ENCODE assay signal across 9 cellular contexts in genomic region chr1:27960762-27961645, GRCh38. TPM values are rescaled to one million over a fixed set of nuclear protein-coding genes. Genes with fewer than 3 reads are reported as not detected.
A peak's percentile ranks its signal among the peaks of the same experiment; 100 is the strongest.
DNase-seq lines count a peak whose midpoint lies in the region; ATAC-seq and TF ChIP-seq lines count a peak whose summit lies in the region.
"Had no signal": no experiment of that assay in that cellular context is flagged by ENCODE, and none has a peak within 500 bp of the region (broad histone marks: within the 10 kb centered on the region; RNA-seq: fewer than 3 reads in every experiment).

No MANE protein-coding gene starts in this region.

- TF ChIP-seq POLR2A in stomach (IDR thresholded peaks at IDR 0.05) = no peak

- no peak for TF ChIP-seq CTCF in stomach (IDR thresholded peaks at IDR 0.05)

- no peaks in the 10 kb centered on the region for H3K9me3 ChIP-seq in stomach

- peaks cover 21% of the 10 kb centered on the region for H3K4me1 Mint-ChIP-seq in activated naive CD8-positive, alpha-beta T cell treated with anti-CD3 and anti-CD28 coated beads, Interleukin-2, amount 50 U/mL, for 24 hours
- peaks cover 24 to 28% of the 10 kb centered on the region in 2 donors for H3K4me1 Mint-ChIP-seq in immature natural killer cell

- no peaks in the 10 kb centered on the region for H3K36me3 Mint-ChIP-seq in activated naive CD8-positive, alpha-beta T cell treated with anti-CD3 and anti-CD28 coated beads, Interleukin-2, amount 50 U/mL, for 24 hours (ENCODE audit: low read depth)
- H3K36me3 Mint-ChIP-seq in immature natural killer cell = peaks cover 0 to 8% (median 3%) of the 10 kb centered on the region in 3 donors

- DNase-seq in DMS53 (lab: John Stamatoyannopoulos, UW) (peak; percentile 39), DMS53 treated with DMSO at 0.1 percent for 48 hours (lab: John Stamatoyannopoulos, UW; ENCODE audit: unreplicated experiment) (no peak), immature natural killer cell (no peak), stomach (no peak), A172 (ENCODE audit: low spot score) (no peak), NCI-H2107 treated with DMSO at 0.1 percent for 48 hours (lab: John Stamatoyannopoulos, UW; ENCODE audit: unreplicated experiment) (no peak), glomerular visceral epithelial cell (ENCODE audit: extremely low spot score) (no peak)
- DNase-seq in activated naive CD8-positive, alpha-beta T cell treated with anti-CD3 and anti-CD28 coated beads, Interleukin-2, amount 50 U/mL, for 24 hours = no peak
- DNase-seq: left cardiac atrium had no signal

- no peaks in the 10 kb centered on the region for H3K27me3 ChIP-seq in stomach

- H3K36me3 ChIP-seq in stomach = peaks cover 16 to 36% (median 32%) of the 10 kb centered on the region in 4 donors

- intact Hi-C loops in stomach (cut with DNase I; ENCODE audit: low total_unique reads) = no loop called here

- ATAC-seq in activated naive CD8-positive, alpha-beta T cell treated with anti-CD3 and anti-CD28 coated beads, Interleukin-2, amount 50 U/mL, for 24 hours = no peak

- no peaks in the 10 kb centered on the region for H3K9me3 Mint-ChIP-seq in activated naive CD8-positive, alpha-beta T cell treated with anti-CD3 and anti-CD28 coated beads, Interleukin-2, amount 50 U/mL, for 24 hours
- H3K9me3 Mint-ChIP-seq in immature natural killer cell = no peaks in the 10 kb centered on the region

- peak overlapping the region; percentile 92 to 99 (median 94) for H3K27ac ChIP-seq in stomach

- peak overlapping the region; percentile 58 for H3K4me3 Mint-ChIP-seq in activated naive CD8-positive, alpha-beta T cell treated with anti-CD3 and anti-CD28 coated beads, Interleukin-2, amount 50 U/mL, for 24 hours
- H3K4me3 Mint-ChIP-seq in immature natural killer cell = peak overlapping the region; percentile 84 to 91 (median 88)

- H3K4me1 ChIP-seq in stomach = peaks cover 24 to 37% (median 28%) of the 10 kb centered on the region in 4 donors

- peak overlapping the region; percentile 56 to 84 (median 80) for H3K4me3 ChIP-seq in stomach

- TF ChIP-seq EP300 in stomach (IDR thresholded peaks at IDR 0.05) = no peak

- 41 to 61% (median 50%) methylated on average over 9 to 13 of the region's 13 CpGs for WGBS in stomach, 5 donors

- H3K27me3 Mint-ChIP-seq in activated naive CD8-positive, alpha-beta T cell treated with anti-CD3 and anti-CD28 coated beads, Interleukin-2, amount 50 U/mL, for 24 hours = no peaks in the 10 kb centered on the region
- peaks cover 2 to 5% (median 3%) of the 10 kb centered on the region in 3 donors for H3K27me3 Mint-ChIP-seq in immature natural killer cell (ENCODE audit: low read depth in 3 of 3)

- no peak overlapping the region for H3K27ac Mint-ChIP-seq in activated naive CD8-positive, alpha-beta T cell treated with anti-CD3 and anti-CD28 coated beads, Interleukin-2, amount 50 U/mL, for 24 hours
- H3K27ac Mint-ChIP-seq in immature natural killer cell = peak overlapping the region; percentile 65 to 87 (median 80)

RNA-seq across cellular contexts. Expression of gene XKR8, which starts 1.2 kb away (rescaled TPM):
- polyA plus RNA-seq in immature natural killer cell (10 to 100 TPM; 27.7 to 39.2 (median 37.0) TPM), stomach (1 to 10 TPM; 5.2 to 5.7 (median 5.3) TPM)
- 10 to 100 TPM in 2 of 5 donors, 1 to 10 TPM in 2, under 1 TPM in 1; 0.58 to 33.9 (median 4.9) TPM for total RNA-seq in stomach
- 0.96 and 2.3 TPM in 2 replicates for total RNA-seq in A172 (2014; rRNA removed; shearing (Covaris generic))

RNA-seq across cellular contexts. Expression of gene SMPDL3B, which starts 26.2 kb away (rescaled TPM):
- polyA plus RNA-seq in immature natural killer cell = 1 to 10 TPM in 1 of 3 donors, under 1 TPM in 1, not detected in 1; 0.71 to 2.3 TPM
- 10 to 100 TPM in 2 of 5 donors, 1 to 10 TPM in 1, under 1 TPM in 1, not detected in 1; 0.89 to 73.6 (median 12.7) TPM for total RNA-seq in stomach
- polyA plus RNA-seq in stomach = 10 to 100 TPM in 1 of 3 donors, 1 to 10 TPM in 2; 2.9 to 17.9 (median 8.0) TPM
- 1.5 TPM in 1 of 2 replicates, not detected in the other for total RNA-seq in A172 (2014; rRNA removed; shearing (Covaris generic))

RNA-seq across cellular contexts. Expression of gene RPA2, which starts 46.6 kb away (rescaled TPM):
- polyA plus RNA-seq in immature natural killer cell = 100 to 1,000 TPM; 258 to 407 (median 270) TPM
- 10 to 100 TPM in 2 of 5 donors, 1 to 10 TPM in 2, under 1 TPM in 1; 0.58 to 44.4 (median 4.0) TPM for total RNA-seq in stomach
- polyA plus RNA-seq in stomach = 10 to 100 TPM; 21.9 to 37.6 (median 29.1) TPM
- total RNA-seq in A172 (2014; rRNA removed; shearing (Covaris generic)) = 49.0 and 60.3 TPM in 2 replicates
